9 cellular contexts compared by ENCODE assay signal in genomic region chr1:150236614-150236934, GRCh38. TPM values are rescaled to one million over a fixed set of nuclear protein-coding genes. Genes with fewer than 3 reads are reported as not detected.
DNase-seq lines count a peak whose midpoint lies in the region; ATAC-seq and TF ChIP-seq lines count a peak whose summit lies in the region.
"Had no signal": no experiment of that assay in that cellular context is flagged by ENCODE, and none has a peak within 500 bp of the region (broad histone marks: within the 10 kb centered on the region; RNA-seq: fewer than 3 reads in every experiment).

No MANE protein-coding gene starts in this region.

- TF ChIP-seq CTCF in AG09309 (IDR thresholded peaks at IDR 0.05; ENCODE audit: control insufficient read depth, insufficient read depth, low read depth, low read length, missing control alignments), result no peak
- no peak for TF ChIP-seq CTCF in IMR-90 (conservative IDR thresholded peaks at IDR 0.05; ENCODE audit: low read depth, low read length)
- TF ChIP-seq CTCF in neural progenitor cell (IDR thresholded peaks at IDR 0.05), result no peak

- peak overlapping the region; percentile 92 for H3K56ac ChIP-seq in IMR-90 (ENCODE audit: extremely low read depth, insufficient read depth, low read length)

- H3K4me2 ChIP-seq in IMR-90 (ENCODE audit: low read depth, low read length), result peak overlapping the region; percentile 94
- peak overlapping the region; percentile 73 for H3K4me2 ChIP-seq in neural progenitor cell

- dilution Hi-C loops in IMR-90 (cut with HindIII; ENCODE audit: low sequenced_read_pairs, unreplicated experiment), result no loop called here

- no peaks in the 10 kb centered on the region for H3K9me3 Mint-ChIP-seq in neural progenitor cell

- peak overlapping the region; percentile 55 to 84 for H4K8ac ChIP-seq in IMR-90 (ENCODE audit: low read depth in 2 of 2, low read length in 2 of 2)

- peaks cover 18% of the 10 kb centered on the region for H3K4me1 Mint-ChIP-seq in neural progenitor cell

- H3K4me3 ChIP-seq in AG09309 (ENCODE audit: control insufficient read depth, low read depth, low read length) (peak overlapping the region; percentile 64), IMR-90 (ENCODE audit: insufficient read depth, low read depth, low read length) (peak overlapping the region; percentile 67), ectodermal cell (ENCODE audit: insufficient read depth, low read depth, low read length) (peak overlapping the region; percentile 89), neural progenitor cell (peak overlapping the region; percentile 94)

- TF ChIP-seq RAD21 in IMR-90 (IDR thresholded peaks at IDR 0.05; ENCODE audit: low read length), result no peak

- no peak for TF ChIP-seq POLR2A in IMR-90 (IDR thresholded peaks at IDR 0.05; ENCODE audit: low read depth, low read length)

- H3K27me3 ChIP-seq in IMR-90 (ENCODE audit: control insufficient read depth, insufficient read depth, low read length) (no peaks in the 10 kb centered on the region), ectodermal cell (ENCODE audit: control insufficient read depth, insufficient read depth, low read length, poor library complexity, severe bottlenecking) (no peaks in the 10 kb centered on the region), neural progenitor cell (no peaks in the 10 kb centered on the region)

- WGBS in IMR-90 (ENCODE audit: extremely low coverage in 2 of 2, insufficient read length in 1 of 2), 2 experiments, result 47% methylated on average over 3 of the region's 7 CpGs; no CpG with 5 or more reads in 1 of the 2 experiments
- 20 to 26% methylated on average over 7 of the region's 7 CpGs for WGBS in ectodermal cell, 2 experiments

- no peak for DNase-seq in AG09309 (ENCODE audit: low read depth)
- no peak for DNase-seq in IMR-90
- peak; percentile 11 for DNase-seq in neural progenitor cell (ENCODE audit: low spot score)
- DNase-seq in globus pallidus (ENCODE audit: low spot score), result no peak
- no peak for DNase-seq in activated CD4-positive, alpha-beta T cell treated with anti-CD3 and anti-CD28 coated beads, Interleukin-2, amount 50 U/mL, for 48 hours
- DNase-seq in NCI-H2107 treated with DMSO at 0.1 percent for 48 hours (lab: John Stamatoyannopoulos, UW; ENCODE audit: unreplicated experiment), result no peak
- DNase-seq in NK-92 (lab: John Stamatoyannopoulos, UW; ENCODE audit: unreplicated experiment), result no peak

- in situ Hi-C loops in IMR-90 (cut with MboI; ENCODE audit: low sequenced_read_pairs), result no loop called here

- CTCF ChIA-PET in IMR-90 (lab: Yijun Ruan, JAX), result no interaction called here

- H2AK9ac ChIP-seq in IMR-90 (replicated peaks; ENCODE audit: low read depth, low read length, poor library complexity), result peak overlapping the region; percentile 97

- peak overlapping the region; percentile 78 for H3K23ac ChIP-seq in IMR-90 (ENCODE audit: low read depth, low read length)

- no peak overlapping the region for H4K5ac ChIP-seq in IMR-90 (ENCODE audit: low read depth, low read length)

- H3F3A ChIP-seq in neural progenitor cell (ENCODE audit: low read depth), result peaks cover 33% of the 10 kb centered on the region

- H2BK120ac ChIP-seq in IMR-90 (ENCODE audit: low read depth, low read length), result peak overlapping the region; percentile 43; the same call in 1 of the 2 replicates

- no peaks in the 10 kb centered on the region for H3K9me3 ChIP-seq in IMR-90 (ENCODE audit: control insufficient read depth, insufficient read depth, low read length)
- H3K9me3 ChIP-seq in ectodermal cell (ENCODE audit: control insufficient read depth, low read length), result no peaks in the 10 kb centered on the region
- no peaks in the 10 kb centered on the region for H3K9me3 ChIP-seq in neural progenitor cell (ENCODE audit: low read depth)

- H3K79me1 ChIP-seq in IMR-90 (ENCODE audit: low read depth in 1 of 2, low read length in 2 of 2), result peaks cover 0 to 22% of the 10 kb centered on the region in 2 experiments; a peak in 2 of 4 replicates

- intact Hi-C loops in IMR-90 (cut with micrococcal nuclease), result loop anchor here (5.0 kb wide), 1 partner anchor 46 kb away; the partner anchor contains the start of gene CIART

- H3K14ac ChIP-seq in IMR-90 (replicated peaks; ENCODE audit: low read depth, low read length), result peak overlapping the region; percentile 86

- H3K27ac ChIP-seq in IMR-90 (ENCODE audit: insufficient read depth, low read length) (peak overlapping the region; percentile 36; the same call in 1 of the 2 replicates), ectodermal cell (ENCODE audit: insufficient read depth, low read depth, low read length, poor library complexity, severe bottlenecking) (peak overlapping the region; percentile 88), neural progenitor cell (peak overlapping the region; percentile 84)

- peak overlapping the region; percentile 73 for H4K91ac ChIP-seq in IMR-90 (ENCODE audit: insufficient read depth, low read depth, low read length)

- H2BK15ac ChIP-seq in IMR-90 (ENCODE audit: low read depth, low read length), result peak overlapping the region; percentile 38; the same call in 1 of the 3 replicates

- peaks cover 5% of the 10 kb centered on the region for H3K36me3 Mint-ChIP-seq in neural progenitor cell

- H2AK5ac ChIP-seq in IMR-90 (ENCODE audit: low read depth, low read length), result peak overlapping the region; percentile 71; the same call in 1 of the 2 replicates

- no peak overlapping the region for H3K4me3 Mint-ChIP-seq in neural progenitor cell

- H3K36me3 ChIP-seq in IMR-90 (ENCODE audit: control insufficient read depth, insufficient read depth, low read length) (no peaks in the 10 kb centered on the region), ectodermal cell (ENCODE audit: control insufficient read depth, insufficient read depth, low read length) (no peaks in the 10 kb centered on the region), neural progenitor cell (peaks cover 2% of the 10 kb centered on the region)

- H3K9ac ChIP-seq in IMR-90 (ENCODE audit: low read depth, low read length) (peak overlapping the region; percentile 55; the same call in 1 of the 2 replicates), neural progenitor cell (no peak overlapping the region)

- H2AFZ ChIP-seq in IMR-90 (replicated peaks; ENCODE audit: low read length, poor library complexity) (peak overlapping the region; percentile 97), neural progenitor cell (replicated peaks) (peak overlapping the region; percentile 26)

- no peaks in the 10 kb centered on the region for H3K9me1 ChIP-seq in IMR-90 (ENCODE audit: insufficient read depth, low read length)

- BruUV-seq in IMR-90 (replicated peaks; lab: Mats Ljungman, UMichigan), result no TSS peak

- POLR2A ChIA-PET in IMR-90 (lab: Charles Lee; ENCODE audit: unreplicated experiment), result no interaction called here

- peaks cover 44% of the 10 kb centered on the region for H3K79me2 ChIP-seq in neural progenitor cell (ENCODE audit: low read depth)

- peak overlapping the region; percentile 12; the same call in 1 of the 2 replicates for H2BK20ac ChIP-seq in IMR-90 (ENCODE audit: low read depth, low read length)

- H3K4ac ChIP-seq in IMR-90 (ENCODE audit: low read depth, low read length), result peak overlapping the region; percentile 82

- no peaks in the 10 kb centered on the region; the same call in 1 of the 2 replicates for H4K20me1 ChIP-seq in IMR-90 (ENCODE audit: insufficient read depth, low read length)
- H4K20me1 ChIP-seq in neural progenitor cell (ENCODE audit: low read depth), result peaks cover 21% of the 10 kb centered on the region

- no peak for ATAC-seq in IMR-90 (ENCODE audit: low read depth)

- H3K27me3 Mint-ChIP-seq in neural progenitor cell (ENCODE audit: insufficient read depth, low read depth), result peaks cover 10% of the 10 kb centered on the region

- H3K4me1 ChIP-seq in IMR-90 (ENCODE audit: control insufficient read depth, insufficient read depth, low read length) (0 out of 2 replicates have a peak, but pooled peaks cover 3% of the 10 kb centered on the region), ectodermal cell (ENCODE audit: control insufficient read depth, insufficient read depth, low read length) (no peaks in the 10 kb centered on the region), neural progenitor cell (peaks cover 9% of the 10 kb centered on the region)

- no peak overlapping the region for H3K27ac Mint-ChIP-seq in neural progenitor cell

- no peak overlapping the region for H3K18ac ChIP-seq in IMR-90 (ENCODE audit: low read depth, low read length)

- peak overlapping the region; percentile 62 for H2BK5ac ChIP-seq in IMR-90 (ENCODE audit: low read depth, low read length, poor library complexity, severe bottlenecking)

RNA-seq across cellular contexts. Expression of gene ANP32E, which starts 0.7 kb away (rescaled TPM):
- 5.9 and 30.0 TPM in 2 replicates for total RNA-seq in IMR-90 (2012; rRNA removed)
- polyA plus RNA-seq in IMR-90 (2012; rRNA removed), result 11.9 and 18.4 TPM in 2 replicates
- polyA plus RNA-seq in IMR-90 (2012; cell fraction: cytosol; rRNA removed), result 0.91 and 1.6 TPM in 2 replicates
- 0.23 and 1.6 TPM in 2 replicates for polyA plus RNA-seq in IMR-90 (2012; cell fraction: nucleus; rRNA removed; ENCODE audit: low replicate concordance)
- 178 TPM for polyA plus RNA-seq in ectodermal cell (2013, experiment 1 of 4)
- polyA plus RNA-seq in ectodermal cell (2013, experiment 2 of 4), result 174 TPM
- polyA plus RNA-seq in ectodermal cell (2013, experiment 3 of 4), result 114 TPM
- 118 TPM for polyA plus RNA-seq in ectodermal cell (2013, experiment 4 of 4)
- 108 and 201 TPM in 2 replicates for total RNA-seq in neural progenitor cell (ENCODE audit: low replicate concordance)

RNA-seq across cellular contexts. Expression of gene CA14, which starts 21.0 kb away (rescaled TPM):
- total RNA-seq in IMR-90 (2012; rRNA removed) (not detected in 2 replicates), neural progenitor cell (ENCODE audit: low replicate concordance) (56.4 and 64.4 TPM in 2 replicates)
- polyA plus RNA-seq in IMR-90 (2012; rRNA removed), result not detected in 2 replicates
- polyA plus RNA-seq in IMR-90 (2012; cell fraction: cytosol; rRNA removed), result 0.02 TPM in 1 of 2 replicates, not detected in the other
- 0.04 and 0.10 TPM in 2 replicates for polyA plus RNA-seq in IMR-90 (2012; cell fraction: nucleus; rRNA removed; ENCODE audit: low replicate concordance)
- 90.5 TPM for polyA plus RNA-seq in ectodermal cell (2013, experiment 1 of 4)
- polyA plus RNA-seq in ectodermal cell (2013, experiment 2 of 4), result 92.7 TPM
- 88.7 TPM for polyA plus RNA-seq in ectodermal cell (2013, experiment 3 of 4)
- 105 TPM for polyA plus RNA-seq in ectodermal cell (2013, experiment 4 of 4)
- total RNA-seq: mesenteric fat pad had no signal

RNA-seq across cellular contexts. Expression of gene APH1A, which starts 32.2 kb away (rescaled TPM):
- total RNA-seq in IMR-90 (2012; rRNA removed), result 61.9 and 62.0 TPM in 2 replicates
- polyA plus RNA-seq in IMR-90 (2012; rRNA removed), result 92.1 and 94.2 TPM in 2 replicates
- polyA plus RNA-seq in IMR-90 (2012; cell fraction: cytosol; rRNA removed), result 83.6 and 113 TPM in 2 replicates
- polyA plus RNA-seq in IMR-90 (2012; cell fraction: nucleus; rRNA removed; ENCODE audit: low replicate concordance), result 78.3 and 108 TPM in 2 replicates
- polyA plus RNA-seq in ectodermal cell (2013, experiment 1 of 4), result 112 TPM
- polyA plus RNA-seq in ectodermal cell (2013, experiment 2 of 4), result 116 TPM
- polyA plus RNA-seq in ectodermal cell (2013, experiment 3 of 4), result 80.7 TPM
- 96.0 TPM for polyA plus RNA-seq in ectodermal cell (2013, experiment 4 of 4)
- total RNA-seq in neural progenitor cell (ENCODE audit: low replicate concordance), result 63.0 and 118 TPM in 2 replicates

RNA-seq across cellular contexts. Expression of gene C1orf54, which starts 36.0 kb away (rescaled TPM):
- total RNA-seq in IMR-90 (2012; rRNA removed) (30.3 and 33.5 TPM in 2 replicates), neural progenitor cell (ENCODE audit: low replicate concordance) (19.7 and 26.7 TPM in 2 replicates)
- 39.6 and 44.2 TPM in 2 replicates for polyA plus RNA-seq in IMR-90 (2012; rRNA removed)
- polyA plus RNA-seq in IMR-90 (2012; cell fraction: cytosol; rRNA removed), result 19.7 and 26.8 TPM in 2 replicates
- polyA plus RNA-seq in IMR-90 (2012; cell fraction: nucleus; rRNA removed; ENCODE audit: low replicate concordance), result 2.4 and 30.1 TPM in 2 replicates
- 39.0 TPM for polyA plus RNA-seq in ectodermal cell (2013, experiment 1 of 4)
- 39.0 TPM for polyA plus RNA-seq in ectodermal cell (2013, experiment 2 of 4)
- 43.1 TPM for polyA plus RNA-seq in ectodermal cell (2013, experiment 3 of 4)
- 42.0 TPM for polyA plus RNA-seq in ectodermal cell (2013, experiment 4 of 4)

RNA-seq across cellular contexts. Expression of gene CIART, which starts 45.8 kb away (rescaled TPM):
- total RNA-seq in IMR-90 (2012; rRNA removed), result 13.9 and 18.1 TPM in 2 replicates
- 15.5 and 16.5 TPM in 2 replicates for polyA plus RNA-seq in IMR-90 (2012; rRNA removed)
- polyA plus RNA-seq in IMR-90 (2012; cell fraction: cytosol; rRNA removed), result 6.7 and 7.0 TPM in 2 replicates
- polyA plus RNA-seq in IMR-90 (2012; cell fraction: nucleus; rRNA removed; ENCODE audit: low replicate concordance), result 16.7 and 41.5 TPM in 2 replicates
- 12.6 TPM for polyA plus RNA-seq in ectodermal cell (2013, experiment 1 of 4)
- 10.2 TPM for polyA plus RNA-seq in ectodermal cell (2013, experiment 2 of 4)
- 12.8 TPM for polyA plus RNA-seq in ectodermal cell (2013, experiment 3 of 4)
- 15.8 TPM for polyA plus RNA-seq in ectodermal cell (2013, experiment 4 of 4)
- 22.6 and 25.3 TPM in 2 replicates for total RNA-seq in neural progenitor cell (ENCODE audit: low replicate concordance)

Comparison
In these comparisons a context has a peak if more than half of its experiments do, and no peak if none do; other contexts are left out.
1. H3K27ac ChIP-seq: peak in every context shown above with its lines; median percentile 88 in ectodermal cell; 84 in neural progenitor cell; 36 in IMR-90.
2. RNA of gene CA14, which starts 21.0 kb away (total RNA-seq): 56.4 to 64.4 TPM in neural progenitor cell; not detected in IMR-90; every median in the first group is over 10 times any median in the second.
3. Peak in every context shown above with its lines, with median percentiles within 50 percentile points of each other: H3K4me3 ChIP-seq.